In the genomic region with DNA sequence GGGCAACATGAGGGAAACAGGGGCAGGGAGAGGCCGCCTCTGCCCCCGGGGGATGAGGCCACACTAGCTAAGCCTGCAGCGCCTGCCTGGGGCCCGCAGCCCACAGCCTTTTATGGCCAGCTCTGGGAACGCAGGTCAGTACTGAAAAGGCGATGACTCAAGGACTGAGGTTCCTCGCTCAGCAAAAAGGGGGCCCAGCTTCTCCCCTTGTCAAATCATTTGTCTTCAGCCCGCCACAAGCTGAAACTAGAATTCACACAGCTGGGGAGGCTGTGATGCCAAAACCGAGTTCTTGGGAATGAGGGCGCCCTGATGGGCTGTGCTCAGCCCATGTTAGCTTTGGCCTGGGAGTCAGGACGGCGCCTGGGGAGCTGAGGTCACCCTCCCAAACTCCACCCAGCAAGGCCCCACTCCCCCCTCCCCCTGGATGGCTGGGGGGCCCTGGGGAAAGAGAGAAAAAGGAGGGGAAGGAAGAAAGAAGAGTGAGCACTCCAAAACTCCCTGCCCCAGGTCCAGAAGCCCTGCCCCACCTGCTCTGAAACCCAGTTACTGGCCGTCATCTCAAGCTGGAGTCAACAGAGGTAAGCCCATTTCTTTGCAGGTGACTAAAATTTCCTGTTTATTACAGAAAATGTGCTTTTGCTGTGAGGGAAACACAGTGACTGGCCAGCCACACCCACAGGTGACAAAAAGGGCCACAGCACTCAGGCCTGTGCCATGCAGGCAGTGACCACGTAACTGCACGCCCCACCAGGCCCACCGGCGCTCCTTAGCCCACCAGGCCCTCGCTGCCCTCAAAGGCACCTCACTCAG, we compare ENCODE assay signal across 1 cellular context.
TF ChIP-seq lines count a peak whose summit lies in the region.

No MANE protein-coding gene starts in this region.

TF ChIP-seq in GM12878, 131 proteins besides CTCF, POLR2A, EP300 and RAD21 (continued from another document and continues in another):
- TF ChIP-seq, protein P1, sequence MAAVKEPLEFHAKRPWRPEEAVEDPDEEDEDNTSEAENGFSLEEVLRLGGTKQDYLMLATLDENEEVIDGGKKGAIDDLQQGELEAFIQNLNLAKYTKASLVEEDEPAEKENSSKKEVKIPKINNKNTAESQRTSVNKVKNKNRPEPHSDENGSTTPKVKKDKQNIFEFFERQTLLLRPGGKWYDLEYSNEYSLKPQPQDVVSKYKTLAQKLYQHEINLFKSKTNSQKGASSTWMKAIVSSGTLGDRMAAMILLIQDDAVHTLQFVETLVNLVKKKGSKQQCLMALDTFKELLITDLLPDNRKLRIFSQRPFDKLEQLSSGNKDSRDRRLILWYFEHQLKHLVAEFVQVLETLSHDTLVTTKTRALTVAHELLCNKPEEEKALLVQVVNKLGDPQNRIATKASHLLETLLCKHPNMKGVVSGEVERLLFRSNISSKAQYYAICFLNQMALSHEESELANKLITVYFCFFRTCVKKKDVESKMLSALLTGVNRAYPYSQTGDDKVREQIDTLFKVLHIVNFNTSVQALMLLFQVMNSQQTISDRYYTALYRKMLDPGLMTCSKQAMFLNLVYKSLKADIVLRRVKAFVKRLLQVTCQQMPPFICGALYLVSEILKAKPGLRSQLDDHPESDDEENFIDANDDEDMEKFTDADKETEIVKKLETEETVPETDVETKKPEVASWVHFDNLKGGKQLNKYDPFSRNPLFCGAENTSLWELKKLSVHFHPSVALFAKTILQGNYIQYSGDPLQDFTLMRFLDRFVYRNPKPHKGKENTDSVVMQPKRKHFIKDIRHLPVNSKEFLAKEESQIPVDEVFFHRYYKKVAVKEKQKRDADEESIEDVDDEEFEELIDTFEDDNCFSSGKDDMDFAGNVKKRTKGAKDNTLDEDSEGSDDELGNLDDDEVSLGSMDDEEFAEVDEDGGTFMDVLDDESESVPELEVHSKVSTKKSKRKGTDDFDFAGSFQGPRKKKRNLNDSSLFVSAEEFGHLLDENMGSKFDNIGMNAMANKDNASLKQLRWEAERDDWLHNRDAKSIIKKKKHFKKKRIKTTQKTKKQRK (IDR thresholded peaks at IDR 0.05; ENCODE audit: low read depth, low read length): no peak
- TF ChIP-seq CBX3 (IDR thresholded peaks at IDR 0.05; ENCODE audit: borderline replicate concordance, low read depth) (no peak), NFYA (IDR thresholded peaks at IDR 0.05; ENCODE audit: borderline replicate concordance, low read depth, low read length) (no peak), SIX5 (IDR thresholded peaks at IDR 0.05; ENCODE audit: low read depth, low read length, severe bottlenecking) (no peak), TCF3 (IDR thresholded peaks at IDR 0.05; ENCODE audit: borderline replicate concordance, insufficient read depth, low read depth, low read length) (peak; percentile 30; the same call in 1 of the 2 replicates), KDM1A (IDR thresholded peaks at IDR 0.05; ENCODE audit: borderline replicate concordance) (no peak), SIN3A (IDR thresholded peaks at IDR 0.05; ENCODE audit: low read depth, low read length) (no peak), ZNF207 (IDR thresholded peaks at IDR 0.05; ENCODE audit: borderline replicate concordance) (no peak), LARP7 (IDR thresholded peaks at IDR 0.05) (peak; percentile 62; the same call in 1 of the 2 replicates), PML (IDR thresholded peaks at IDR 0.05; ENCODE audit: low read length) (no peak), GATAD2B (conservative IDR thresholded peaks at IDR 0.05; ENCODE audit: low read depth) (0 out of 2 replicates have a peak, but pooled peaks have one; percentile 26), FOXK2 (IDR thresholded peaks at IDR 0.05) (no peak), SUPT20H (IDR thresholded peaks at IDR 0.05; ENCODE audit: borderline replicate concordance, control insufficient read depth, low read depth, low read length) (no peak), YBX1 (IDR thresholded peaks at IDR 0.05) (no peak), ZNF622 (IDR thresholded peaks at IDR 0.05) (no peak), MEF2B (IDR thresholded peaks at IDR 0.05; ENCODE audit: partially characterized antibody, poor library complexity, severe bottlenecking) (peak; percentile 77), POLR2AphosphoS5 (IDR thresholded peaks at IDR 0.05; ENCODE audit: low read length) (peak; percentile 43; the same call in 1 of the 2 replicates), TCF12 (IDR thresholded peaks at IDR 0.05; ENCODE audit: low read depth, low read length) (peak; percentile 73; the same call in 1 of the 2 replicates), POU2F2 (IDR thresholded peaks at IDR 0.05; ENCODE audit: borderline replicate concordance, low read depth, low read length) (0 out of 3 replicates have a peak, but pooled peaks have one; percentile 14), ZNF24 (IDR thresholded peaks at IDR 0.05) (no peak), CEBPB (IDR thresholded peaks at IDR 0.05; ENCODE audit: borderline replicate concordance in 1 of 2, low read depth in 2 of 2, low read length in 2 of 2) (no peak), CBFB (IDR thresholded peaks at IDR 0.05; ENCODE audit: low read depth) (peak; percentile 44), WRNIP1 (IDR thresholded peaks at IDR 0.05; ENCODE audit: borderline replicate concordance, low read depth, low read length) (no peak), BHLHE40 (IDR thresholded peaks at IDR 0.05; ENCODE audit: borderline replicate concordance in 1 of 2, low read depth in 2 of 2, low read length in 1 of 2) (peak in 1 of 2 experiments; percentile 21; a peak in 2 of 4 replicates), IKZF1 (conservative IDR thresholded peaks at IDR 0.05) (peak; percentile 74; the same call in 1 of the 2 replicates), FOS (IDR thresholded peaks at IDR 0.05; ENCODE audit: borderline replicate concordance, extremely low read depth, insufficient read length) (no peak), SMARCA5 (IDR thresholded peaks at IDR 0.05) (0 out of 2 replicates have a peak, but pooled peaks have one; percentile 65), CREM (IDR thresholded peaks at IDR 0.05; ENCODE audit: low read depth) (peak; percentile 58), RAD51 (IDR thresholded peaks at IDR 0.05) (no peak), TAF1 (IDR thresholded peaks at IDR 0.05; ENCODE audit: borderline replicate concordance, low read depth, low read length) (no peak)
- TF ChIP-seq, protein P2, sequence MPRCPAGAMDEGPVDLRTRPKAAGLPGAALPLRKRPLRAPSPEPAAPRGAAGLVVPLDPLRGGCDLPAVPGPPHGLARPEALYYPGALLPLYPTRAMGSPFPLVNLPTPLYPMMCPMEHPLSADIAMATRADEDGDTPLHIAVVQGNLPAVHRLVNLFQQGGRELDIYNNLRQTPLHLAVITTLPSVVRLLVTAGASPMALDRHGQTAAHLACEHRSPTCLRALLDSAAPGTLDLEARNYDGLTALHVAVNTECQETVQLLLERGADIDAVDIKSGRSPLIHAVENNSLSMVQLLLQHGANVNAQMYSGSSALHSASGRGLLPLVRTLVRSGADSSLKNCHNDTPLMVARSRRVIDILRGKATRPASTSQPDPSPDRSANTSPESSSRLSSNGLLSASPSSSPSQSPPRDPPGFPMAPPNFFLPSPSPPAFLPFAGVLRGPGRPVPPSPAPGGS (IDR thresholded peaks at IDR 0.05; ENCODE audit: borderline replicate concordance, insufficient read depth, low read depth, low read length, poor library complexity, severe bottlenecking): peak; percentile 52
- TF ChIP-seq, protein P3, sequence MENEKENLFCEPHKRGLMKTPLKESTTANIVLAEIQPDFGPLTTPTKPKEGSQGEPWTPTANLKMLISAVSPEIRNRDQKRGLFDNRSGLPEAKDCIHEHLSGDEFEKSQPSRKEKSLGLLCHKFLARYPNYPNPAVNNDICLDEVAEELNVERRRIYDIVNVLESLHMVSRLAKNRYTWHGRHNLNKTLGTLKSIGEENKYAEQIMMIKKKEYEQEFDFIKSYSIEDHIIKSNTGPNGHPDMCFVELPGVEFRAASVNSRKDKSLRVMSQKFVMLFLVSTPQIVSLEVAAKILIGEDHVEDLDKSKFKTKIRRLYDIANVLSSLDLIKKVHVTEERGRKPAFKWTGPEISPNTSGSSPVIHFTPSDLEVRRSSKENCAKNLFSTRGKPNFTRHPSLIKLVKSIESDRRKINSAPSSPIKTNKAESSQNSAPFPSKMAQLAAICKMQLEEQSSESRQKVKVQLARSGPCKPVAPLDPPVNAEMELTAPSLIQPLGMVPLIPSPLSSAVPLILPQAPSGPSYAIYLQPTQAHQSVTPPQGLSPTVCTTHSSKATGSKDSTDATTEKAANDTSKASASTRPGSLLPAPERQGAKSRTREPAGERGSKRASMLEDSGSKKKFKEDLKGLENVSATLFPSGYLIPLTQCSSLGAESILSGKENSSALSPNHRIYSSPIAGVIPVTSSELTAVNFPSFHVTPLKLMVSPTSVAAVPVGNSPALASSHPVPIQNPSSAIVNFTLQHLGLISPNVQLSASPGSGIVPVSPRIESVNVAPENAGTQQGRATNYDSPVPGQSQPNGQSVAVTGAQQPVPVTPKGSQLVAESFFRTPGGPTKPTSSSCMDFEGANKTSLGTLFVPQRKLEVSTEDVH (IDR thresholded peaks at IDR 0.05; ENCODE audit: low read depth, partially characterized antibody): no peak
- TF ChIP-seq, protein P4, sequence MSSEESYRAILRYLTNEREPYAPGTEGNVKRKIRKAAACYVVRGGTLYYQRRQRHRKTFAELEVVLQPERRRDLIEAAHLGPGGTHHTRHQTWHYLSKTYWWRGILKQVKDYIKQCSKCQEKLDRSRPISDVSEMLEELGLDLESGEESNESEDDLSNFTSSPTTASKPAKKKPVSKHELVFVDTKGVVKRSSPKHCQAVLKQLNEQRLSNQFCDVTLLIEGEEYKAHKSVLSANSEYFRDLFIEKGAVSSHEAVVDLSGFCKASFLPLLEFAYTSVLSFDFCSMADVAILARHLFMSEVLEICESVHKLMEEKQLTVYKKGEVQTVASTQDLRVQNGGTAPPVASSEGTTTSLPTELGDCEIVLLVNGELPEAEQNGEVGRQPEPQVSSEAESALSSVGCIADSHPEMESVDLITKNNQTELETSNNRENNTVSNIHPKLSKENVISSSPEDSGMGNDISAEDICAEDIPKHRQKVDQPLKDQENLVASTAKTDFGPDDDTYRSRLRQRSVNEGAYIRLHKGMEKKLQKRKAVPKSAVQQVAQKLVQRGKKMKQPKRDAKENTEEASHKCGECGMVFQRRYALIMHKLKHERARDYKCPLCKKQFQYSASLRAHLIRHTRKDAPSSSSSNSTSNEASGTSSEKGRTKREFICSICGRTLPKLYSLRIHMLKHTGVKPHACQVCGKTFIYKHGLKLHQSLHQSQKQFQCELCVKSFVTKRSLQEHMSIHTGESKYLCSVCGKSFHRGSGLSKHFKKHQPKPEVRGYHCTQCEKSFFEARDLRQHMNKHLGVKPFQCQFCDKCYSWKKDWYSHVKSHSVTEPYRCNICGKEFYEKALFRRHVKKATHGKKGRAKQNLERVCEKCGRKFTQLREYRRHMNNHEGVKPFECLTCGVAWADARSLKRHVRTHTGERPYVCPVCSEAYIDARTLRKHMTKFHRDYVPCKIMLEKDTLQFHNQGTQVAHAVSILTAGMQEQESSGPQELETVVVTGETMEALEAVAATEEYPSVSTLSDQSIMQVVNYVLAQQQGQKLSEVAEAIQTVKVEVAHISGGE (CRISPR knock-in tag; IDR thresholded peaks at IDR 0.05): 0 out of 2 replicates have a peak, but pooled peaks have one; percentile 29
- TF ChIP-seq, protein P5, sequence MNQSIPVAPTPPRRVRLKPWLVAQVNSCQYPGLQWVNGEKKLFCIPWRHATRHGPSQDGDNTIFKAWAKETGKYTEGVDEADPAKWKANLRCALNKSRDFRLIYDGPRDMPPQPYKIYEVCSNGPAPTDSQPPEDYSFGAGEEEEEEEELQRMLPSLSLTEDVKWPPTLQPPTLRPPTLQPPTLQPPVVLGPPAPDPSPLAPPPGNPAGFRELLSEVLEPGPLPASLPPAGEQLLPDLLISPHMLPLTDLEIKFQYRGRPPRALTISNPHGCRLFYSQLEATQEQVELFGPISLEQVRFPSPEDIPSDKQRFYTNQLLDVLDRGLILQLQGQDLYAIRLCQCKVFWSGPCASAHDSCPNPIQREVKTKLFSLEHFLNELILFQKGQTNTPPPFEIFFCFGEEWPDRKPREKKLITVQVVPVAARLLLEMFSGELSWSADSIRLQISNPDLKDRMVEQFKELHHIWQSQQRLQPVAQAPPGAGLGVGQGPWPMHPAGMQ (IDR thresholded peaks at IDR 0.05; ENCODE audit: borderline replicate concordance): no peak
- TF ChIP-seq, protein P6, sequence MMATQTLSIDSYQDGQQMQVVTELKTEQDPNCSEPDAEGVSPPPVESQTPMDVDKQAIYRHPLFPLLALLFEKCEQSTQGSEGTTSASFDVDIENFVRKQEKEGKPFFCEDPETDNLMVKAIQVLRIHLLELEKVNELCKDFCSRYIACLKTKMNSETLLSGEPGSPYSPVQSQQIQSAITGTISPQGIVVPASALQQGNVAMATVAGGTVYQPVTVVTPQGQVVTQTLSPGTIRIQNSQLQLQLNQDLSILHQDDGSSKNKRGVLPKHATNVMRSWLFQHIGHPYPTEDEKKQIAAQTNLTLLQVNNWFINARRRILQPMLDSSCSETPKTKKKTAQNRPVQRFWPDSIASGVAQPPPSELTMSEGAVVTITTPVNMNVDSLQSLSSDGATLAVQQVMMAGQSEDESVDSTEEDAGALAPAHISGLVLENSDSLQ (IDR thresholded peaks at IDR 0.05): peak; percentile 44; the same call in 1 of the 2 replicates
- TF ChIP-seq, protein P7, sequence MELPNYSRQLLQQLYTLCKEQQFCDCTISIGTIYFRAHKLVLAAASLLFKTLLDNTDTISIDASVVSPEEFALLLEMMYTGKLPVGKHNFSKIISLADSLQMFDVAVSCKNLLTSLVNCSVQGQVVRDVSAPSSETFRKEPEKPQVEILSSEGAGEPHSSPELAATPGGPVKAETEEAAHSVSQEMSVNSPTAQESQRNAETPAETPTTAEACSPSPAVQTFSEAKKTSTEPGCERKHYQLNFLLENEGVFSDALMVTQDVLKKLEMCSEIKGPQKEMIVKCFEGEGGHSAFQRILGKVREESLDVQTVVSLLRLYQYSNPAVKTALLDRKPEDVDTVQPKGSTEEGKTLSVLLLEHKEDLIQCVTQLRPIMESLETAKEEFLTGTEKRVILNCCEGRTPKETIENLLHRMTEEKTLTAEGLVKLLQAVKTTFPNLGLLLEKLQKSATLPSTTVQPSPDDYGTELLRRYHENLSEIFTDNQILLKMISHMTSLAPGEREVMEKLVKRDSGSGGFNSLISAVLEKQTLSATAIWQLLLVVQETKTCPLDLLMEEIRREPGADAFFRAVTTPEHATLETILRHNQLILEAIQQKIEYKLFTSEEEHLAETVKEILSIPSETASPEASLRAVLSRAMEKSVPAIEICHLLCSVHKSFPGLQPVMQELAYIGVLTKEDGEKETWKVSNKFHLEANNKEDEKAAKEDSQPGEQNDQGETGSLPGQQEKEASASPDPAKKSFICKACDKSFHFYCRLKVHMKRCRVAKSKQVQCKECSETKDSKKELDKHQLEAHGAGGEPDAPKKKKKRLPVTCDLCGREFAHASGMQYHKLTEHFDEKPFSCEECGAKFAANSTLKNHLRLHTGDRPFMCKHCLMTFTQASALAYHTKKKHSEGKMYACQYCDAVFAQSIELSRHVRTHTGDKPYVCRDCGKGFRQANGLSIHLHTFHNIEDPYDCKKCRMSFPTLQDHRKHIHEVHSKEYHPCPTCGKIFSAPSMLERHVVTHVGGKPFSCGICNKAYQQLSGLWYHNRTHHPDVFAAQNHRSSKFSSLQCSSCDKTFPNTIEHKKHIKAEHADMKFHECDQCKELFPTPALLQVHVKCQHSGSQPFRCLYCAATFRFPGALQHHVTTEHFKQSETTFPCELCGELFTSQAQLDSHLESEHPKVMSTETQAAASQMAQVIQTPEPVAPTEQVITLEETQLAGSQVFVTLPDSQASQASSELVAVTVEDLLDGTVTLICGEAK (IDR thresholded peaks at IDR 0.05; ENCODE audit: borderline replicate concordance): no peak
- TF ChIP-seq, protein P8, sequence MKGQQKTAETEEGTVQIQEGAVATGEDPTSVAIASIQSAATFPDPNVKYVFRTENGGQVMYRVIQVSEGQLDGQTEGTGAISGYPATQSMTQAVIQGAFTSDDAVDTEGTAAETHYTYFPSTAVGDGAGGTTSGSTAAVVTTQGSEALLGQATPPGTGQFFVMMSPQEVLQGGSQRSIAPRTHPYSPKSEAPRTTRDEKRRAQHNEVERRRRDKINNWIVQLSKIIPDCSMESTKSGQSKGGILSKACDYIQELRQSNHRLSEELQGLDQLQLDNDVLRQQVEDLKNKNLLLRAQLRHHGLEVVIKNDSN (IDR thresholded peaks at IDR 0.05; ENCODE audit: borderline replicate concordance, extremely low read length, insufficient read depth, low read depth, low read length): no peak
